Comparison of ENCODE assay signal across 1 cellular context in the genomic region with DNA sequence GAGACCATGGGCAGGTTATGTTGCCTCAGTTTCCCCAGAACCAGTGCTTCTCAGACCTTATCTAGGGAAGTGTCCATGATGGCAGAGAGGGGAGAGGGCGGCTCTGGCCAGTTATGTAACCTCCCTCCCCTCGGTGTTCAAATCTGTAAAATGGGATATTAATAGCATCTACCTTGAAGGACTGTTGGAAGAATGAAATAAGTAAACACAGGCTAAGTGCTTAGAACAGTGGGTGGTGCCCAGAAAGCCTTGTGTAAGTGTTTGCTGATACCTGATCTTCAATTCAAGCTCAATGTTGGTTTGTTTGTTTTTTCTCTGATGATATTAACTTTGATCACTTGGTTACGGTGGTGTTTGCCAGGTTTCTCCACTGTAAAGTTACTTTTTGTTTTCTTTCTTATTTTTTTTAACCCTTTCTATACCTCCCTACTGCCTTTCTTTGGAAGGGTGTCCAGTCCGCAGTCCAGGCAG.
TF ChIP-seq lines count a peak whose summit lies in the region.

No MANE protein-coding gene starts in this region.

TF ChIP-seq in HEK293, 187 proteins besides CTCF, POLR2A, EP300 and RAD21 (continued from another document and continues in another):
- TF ChIP-seq, protein P1, sequence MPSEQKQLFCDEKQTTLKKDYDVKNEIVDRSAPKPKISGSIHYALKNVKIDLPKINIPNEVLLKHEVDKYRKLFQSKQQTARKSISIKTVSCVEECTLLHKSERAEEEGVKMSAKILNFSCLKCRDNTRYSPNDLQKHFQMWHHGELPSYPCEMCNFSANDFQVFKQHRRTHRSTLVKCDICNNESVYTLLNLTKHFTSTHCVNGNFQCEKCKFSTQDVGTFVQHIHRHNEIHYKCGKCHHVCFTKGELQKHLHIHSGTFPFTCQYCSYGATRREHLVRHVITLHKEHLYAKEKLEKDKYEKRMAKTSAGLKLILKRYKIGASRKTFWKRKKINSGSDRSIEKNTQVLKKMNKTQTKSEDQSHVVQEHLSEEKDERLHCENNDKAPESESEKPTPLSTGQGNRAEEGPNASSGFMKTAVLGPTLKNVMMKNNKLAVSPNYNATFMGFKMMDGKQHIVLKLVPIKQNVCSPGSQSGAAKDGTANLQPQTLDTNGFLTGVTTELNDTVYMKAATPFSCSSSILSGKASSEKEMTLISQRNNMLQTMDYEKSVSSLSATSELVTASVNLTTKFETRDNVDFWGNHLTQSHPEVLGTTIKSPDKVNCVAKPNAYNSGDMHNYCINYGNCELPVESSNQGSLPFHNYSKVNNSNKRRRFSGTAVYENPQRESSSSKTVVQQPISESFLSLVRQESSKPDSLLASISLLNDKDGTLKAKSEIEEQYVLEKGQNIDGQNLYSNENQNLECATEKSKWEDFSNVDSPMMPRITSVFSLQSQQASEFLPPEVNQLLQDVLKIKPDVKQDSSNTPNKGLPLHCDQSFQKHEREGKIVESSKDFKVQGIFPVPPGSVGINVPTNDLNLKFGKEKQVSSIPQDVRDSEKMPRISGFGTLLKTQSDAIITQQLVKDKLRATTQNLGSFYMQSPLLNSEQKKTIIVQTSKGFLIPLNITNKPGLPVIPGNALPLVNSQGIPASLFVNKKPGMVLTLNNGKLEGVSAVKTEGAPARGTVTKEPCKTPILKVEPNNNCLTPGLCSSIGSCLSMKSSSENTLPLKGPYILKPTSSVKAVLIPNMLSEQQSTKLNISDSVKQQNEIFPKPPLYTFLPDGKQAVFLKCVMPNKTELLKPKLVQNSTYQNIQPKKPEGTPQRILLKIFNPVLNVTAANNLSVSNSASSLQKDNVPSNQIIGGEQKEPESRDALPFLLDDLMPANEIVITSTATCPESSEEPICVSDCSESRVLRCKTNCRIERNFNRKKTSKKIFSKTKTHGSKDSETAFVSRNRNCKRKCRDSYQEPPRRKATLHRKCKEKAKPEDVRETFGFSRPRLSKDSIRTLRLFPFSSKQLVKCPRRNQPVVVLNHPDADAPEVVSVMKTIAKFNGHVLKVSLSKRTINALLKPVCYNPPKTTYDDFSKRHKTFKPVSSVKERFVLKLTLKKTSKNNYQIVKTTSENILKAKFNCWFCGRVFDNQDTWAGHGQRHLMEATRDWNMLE (tag by site-specific recombination; conservative IDR thresholded peaks at IDR 0.05; ENCODE audit: low read depth) = no peak
- no peak for TF ChIP-seq ZNF132 (tag by site-specific recombination; IDR thresholded peaks at IDR 0.05; ENCODE audit: borderline replicate concordance)
- no peak for TF ChIP-seq SCRT1 (tag by site-specific recombination; IDR thresholded peaks at IDR 0.05; ENCODE audit: borderline replicate concordance)
- no peak; the same call in 1 of the 2 replicates for TF ChIP-seq ZNF600 (tag by site-specific recombination; IDR thresholded peaks at IDR 0.05)
- TF ChIP-seq ZNF335 (tag by site-specific recombination; conservative IDR thresholded peaks at IDR 0.05) = no peak; the same call in 1 of the 2 replicates
- TF ChIP-seq ZXDB (tag by site-specific recombination; IDR thresholded peaks at IDR 0.05) = peak; percentile 67
- TF ChIP-seq, protein P2, sequence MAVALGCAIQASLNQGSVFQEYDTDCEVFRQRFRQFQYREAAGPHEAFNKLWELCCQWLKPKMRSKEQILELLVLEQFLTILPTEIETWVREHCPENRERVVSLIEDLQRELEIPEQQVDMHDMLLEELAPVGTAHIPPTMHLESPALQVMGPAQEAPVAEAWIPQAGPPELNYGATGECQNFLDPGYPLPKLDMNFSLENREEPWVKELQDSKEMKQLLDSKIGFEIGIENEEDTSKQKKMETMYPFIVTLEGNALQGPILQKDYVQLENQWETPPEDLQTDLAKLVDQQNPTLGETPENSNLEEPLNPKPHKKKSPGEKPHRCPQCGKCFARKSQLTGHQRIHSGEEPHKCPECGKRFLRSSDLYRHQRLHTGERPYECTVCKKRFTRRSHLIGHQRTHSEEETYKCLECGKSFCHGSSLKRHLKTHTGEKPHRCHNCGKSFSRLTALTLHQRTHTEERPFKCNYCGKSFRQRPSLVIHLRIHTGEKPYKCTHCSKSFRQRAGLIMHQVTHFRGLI (tag by site-specific recombination; IDR thresholded peaks at IDR 0.05) = peak; percentile 57; the same call in 1 of the 2 replicates
- TF ChIP-seq ZNF624 (tag by site-specific recombination; IDR thresholded peaks at IDR 0.05) = no peak
- peak; percentile 93 for TF ChIP-seq ZSCAN16 (tag by site-specific recombination; IDR thresholded peaks at IDR 0.05)
- TF ChIP-seq ZNF394 (tag by site-specific recombination; IDR thresholded peaks at IDR 0.05; ENCODE audit: borderline replicate concordance) = peak; percentile 68
- peak; percentile 65 for TF ChIP-seq ZIC2 (tag by site-specific recombination; IDR thresholded peaks at IDR 0.05)
- TF ChIP-seq, protein P3, sequence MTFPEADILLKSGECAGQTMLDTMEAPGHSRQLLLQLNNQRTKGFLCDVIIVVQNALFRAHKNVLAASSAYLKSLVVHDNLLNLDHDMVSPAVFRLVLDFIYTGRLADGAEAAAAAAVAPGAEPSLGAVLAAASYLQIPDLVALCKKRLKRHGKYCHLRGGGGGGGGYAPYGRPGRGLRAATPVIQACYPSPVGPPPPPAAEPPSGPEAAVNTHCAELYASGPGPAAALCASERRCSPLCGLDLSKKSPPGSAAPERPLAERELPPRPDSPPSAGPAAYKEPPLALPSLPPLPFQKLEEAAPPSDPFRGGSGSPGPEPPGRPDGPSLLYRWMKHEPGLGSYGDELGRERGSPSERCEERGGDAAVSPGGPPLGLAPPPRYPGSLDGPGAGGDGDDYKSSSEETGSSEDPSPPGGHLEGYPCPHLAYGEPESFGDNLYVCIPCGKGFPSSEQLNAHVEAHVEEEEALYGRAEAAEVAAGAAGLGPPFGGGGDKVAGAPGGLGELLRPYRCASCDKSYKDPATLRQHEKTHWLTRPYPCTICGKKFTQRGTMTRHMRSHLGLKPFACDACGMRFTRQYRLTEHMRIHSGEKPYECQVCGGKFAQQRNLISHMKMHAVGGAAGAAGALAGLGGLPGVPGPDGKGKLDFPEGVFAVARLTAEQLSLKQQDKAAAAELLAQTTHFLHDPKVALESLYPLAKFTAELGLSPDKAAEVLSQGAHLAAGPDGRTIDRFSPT (tag by site-specific recombination; IDR thresholded peaks at IDR 0.05) = no peak
- no peak for TF ChIP-seq ZNF529 (tag by site-specific recombination; IDR thresholded peaks at IDR 0.05; ENCODE audit: insufficient replicate concordance)
- TF ChIP-seq ZNF664 (tag by site-specific recombination; IDR thresholded peaks at IDR 0.05) = no peak
- TF ChIP-seq, protein P4, sequence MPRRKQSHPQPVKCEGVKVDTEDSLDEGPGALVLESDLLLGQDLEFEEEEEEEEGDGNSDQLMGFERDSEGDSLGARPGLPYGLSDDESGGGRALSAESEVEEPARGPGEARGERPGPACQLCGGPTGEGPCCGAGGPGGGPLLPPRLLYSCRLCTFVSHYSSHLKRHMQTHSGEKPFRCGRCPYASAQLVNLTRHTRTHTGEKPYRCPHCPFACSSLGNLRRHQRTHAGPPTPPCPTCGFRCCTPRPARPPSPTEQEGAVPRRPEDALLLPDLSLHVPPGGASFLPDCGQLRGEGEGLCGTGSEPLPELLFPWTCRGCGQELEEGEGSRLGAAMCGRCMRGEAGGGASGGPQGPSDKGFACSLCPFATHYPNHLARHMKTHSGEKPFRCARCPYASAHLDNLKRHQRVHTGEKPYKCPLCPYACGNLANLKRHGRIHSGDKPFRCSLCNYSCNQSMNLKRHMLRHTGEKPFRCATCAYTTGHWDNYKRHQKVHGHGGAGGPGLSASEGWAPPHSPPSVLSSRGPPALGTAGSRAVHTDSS (tag by site-specific recombination; IDR thresholded peaks at IDR 0.05) = peak; percentile 58
- TF ChIP-seq ZNF416 (tag by site-specific recombination; IDR thresholded peaks at IDR 0.05) = no peak
- TF ChIP-seq ZNF677 (tag by site-specific recombination; IDR thresholded peaks at IDR 0.05) = no peak
- TF ChIP-seq ZNF654 (tag by site-specific recombination; IDR thresholded peaks at IDR 0.05; ENCODE audit: low read depth) = no peak
- TF ChIP-seq ZNF501 (tag by site-specific recombination; IDR thresholded peaks at IDR 0.05) = no peak
- TF ChIP-seq, protein P5, sequence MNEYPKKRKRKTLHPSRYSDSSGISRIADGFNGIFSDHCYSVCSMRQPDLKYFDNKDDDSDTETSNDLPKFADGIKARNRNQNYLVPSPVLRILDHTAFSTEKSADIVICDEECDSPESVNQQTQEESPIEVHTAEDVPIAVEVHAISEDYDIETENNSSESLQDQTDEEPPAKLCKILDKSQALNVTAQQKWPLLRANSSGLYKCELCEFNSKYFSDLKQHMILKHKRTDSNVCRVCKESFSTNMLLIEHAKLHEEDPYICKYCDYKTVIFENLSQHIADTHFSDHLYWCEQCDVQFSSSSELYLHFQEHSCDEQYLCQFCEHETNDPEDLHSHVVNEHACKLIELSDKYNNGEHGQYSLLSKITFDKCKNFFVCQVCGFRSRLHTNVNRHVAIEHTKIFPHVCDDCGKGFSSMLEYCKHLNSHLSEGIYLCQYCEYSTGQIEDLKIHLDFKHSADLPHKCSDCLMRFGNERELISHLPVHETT (tag by site-specific recombination; IDR thresholded peaks at IDR 0.05) = peak; percentile 77; the same call in 1 of the 2 replicates
- TF ChIP-seq, protein P6, sequence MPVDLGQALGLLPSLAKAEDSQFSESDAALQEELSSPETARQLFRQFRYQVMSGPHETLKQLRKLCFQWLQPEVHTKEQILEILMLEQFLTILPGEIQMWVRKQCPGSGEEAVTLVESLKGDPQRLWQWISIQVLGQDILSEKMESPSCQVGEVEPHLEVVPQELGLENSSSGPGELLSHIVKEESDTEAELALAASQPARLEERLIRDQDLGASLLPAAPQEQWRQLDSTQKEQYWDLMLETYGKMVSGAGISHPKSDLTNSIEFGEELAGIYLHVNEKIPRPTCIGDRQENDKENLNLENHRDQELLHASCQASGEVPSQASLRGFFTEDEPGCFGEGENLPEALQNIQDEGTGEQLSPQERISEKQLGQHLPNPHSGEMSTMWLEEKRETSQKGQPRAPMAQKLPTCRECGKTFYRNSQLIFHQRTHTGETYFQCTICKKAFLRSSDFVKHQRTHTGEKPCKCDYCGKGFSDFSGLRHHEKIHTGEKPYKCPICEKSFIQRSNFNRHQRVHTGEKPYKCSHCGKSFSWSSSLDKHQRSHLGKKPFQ (tag by site-specific recombination; IDR thresholded peaks at IDR 0.05) = peak; percentile 34; the same call in 1 of the 2 replicates
- TF ChIP-seq OSR2 (tag by site-specific recombination; IDR thresholded peaks at IDR 0.05) = peak; percentile 91
- TF ChIP-seq, protein P7, sequence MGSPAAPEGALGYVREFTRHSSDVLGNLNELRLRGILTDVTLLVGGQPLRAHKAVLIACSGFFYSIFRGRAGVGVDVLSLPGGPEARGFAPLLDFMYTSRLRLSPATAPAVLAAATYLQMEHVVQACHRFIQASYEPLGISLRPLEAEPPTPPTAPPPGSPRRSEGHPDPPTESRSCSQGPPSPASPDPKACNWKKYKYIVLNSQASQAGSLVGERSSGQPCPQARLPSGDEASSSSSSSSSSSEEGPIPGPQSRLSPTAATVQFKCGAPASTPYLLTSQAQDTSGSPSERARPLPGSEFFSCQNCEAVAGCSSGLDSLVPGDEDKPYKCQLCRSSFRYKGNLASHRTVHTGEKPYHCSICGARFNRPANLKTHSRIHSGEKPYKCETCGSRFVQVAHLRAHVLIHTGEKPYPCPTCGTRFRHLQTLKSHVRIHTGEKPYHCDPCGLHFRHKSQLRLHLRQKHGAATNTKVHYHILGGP (tag by site-specific recombination; IDR thresholded peaks at IDR 0.05) = no peak
- TF ChIP-seq ZNF776 (tag by site-specific recombination; IDR thresholded peaks at IDR 0.05; ENCODE audit: borderline replicate concordance) = no peak
- no peak for TF ChIP-seq ZNF544 (tag by site-specific recombination; IDR thresholded peaks at IDR 0.05)
- peak; percentile 55; the same call in 1 of the 2 replicates for TF ChIP-seq ZNF10 (tag by site-specific recombination; IDR thresholded peaks at IDR 0.05)
- TF ChIP-seq ZNF274 (IDR thresholded peaks at IDR 0.05; ENCODE audit: low read length) = no peak
- no peak for TF ChIP-seq ZNF274 (tag by site-specific recombination; IDR thresholded peaks at IDR 0.05; ENCODE audit: borderline replicate concordance)
- no peak for TF ChIP-seq ZNF777 (tag by site-specific recombination; IDR thresholded peaks at IDR 0.05; ENCODE audit: borderline replicate concordance)
- TF ChIP-seq, protein P8, sequence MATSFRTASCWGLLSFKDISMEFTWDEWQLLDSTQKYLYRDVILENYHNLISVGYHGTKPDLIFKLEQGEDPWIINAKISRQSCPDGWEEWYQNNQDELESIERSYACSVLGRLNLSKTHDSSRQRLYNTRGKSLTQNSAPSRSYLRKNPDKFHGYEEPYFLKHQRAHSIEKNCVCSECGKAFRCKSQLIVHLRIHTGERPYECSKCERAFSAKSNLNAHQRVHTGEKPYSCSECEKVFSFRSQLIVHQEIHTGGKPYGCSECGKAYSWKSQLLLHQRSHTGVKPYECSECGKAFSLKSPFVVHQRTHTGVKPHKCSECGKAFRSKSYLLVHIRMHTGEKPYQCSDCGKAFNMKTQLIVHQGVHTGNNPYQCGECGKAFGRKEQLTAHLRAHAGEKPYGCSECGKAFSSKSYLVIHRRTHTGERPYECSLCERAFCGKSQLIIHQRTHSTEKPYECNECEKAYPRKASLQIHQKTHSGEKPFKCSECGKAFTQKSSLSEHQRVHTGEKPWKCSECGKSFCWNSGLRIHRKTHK (tag by site-specific recombination; IDR thresholded peaks at IDR 0.05) = no peak
- no peak for TF ChIP-seq ZNF112 (tag by site-specific recombination; IDR thresholded peaks at IDR 0.05)
- no peak for TF ChIP-seq HOXC10 (CRISPR knock-in tag; IDR thresholded peaks at IDR 0.05)
- TF ChIP-seq ZNF211 (tag by site-specific recombination; IDR thresholded peaks at IDR 0.05; ENCODE audit: low read depth) = no peak
- no peak for TF ChIP-seq ZNF701 (tag by site-specific recombination; IDR thresholded peaks at IDR 0.05)
- no peak for TF ChIP-seq ZNF202 (tag by site-specific recombination; IDR thresholded peaks at IDR 0.05; ENCODE audit: borderline replicate concordance)
- no peak for TF ChIP-seq ZNF785 (tag by site-specific recombination; IDR thresholded peaks at IDR 0.05)
- TF ChIP-seq ZFP3 (tag by site-specific recombination; IDR thresholded peaks at IDR 0.05; ENCODE audit: low read depth) = no peak
- peak; percentile 64; the same call in 1 of the 2 replicates for TF ChIP-seq TCF7L2 (IDR thresholded peaks at IDR 0.05; ENCODE audit: borderline replicate concordance, low read depth, low read length)
- no peak for TF ChIP-seq ZNF747 (tag by site-specific recombination; IDR thresholded peaks at IDR 0.05)
- TF ChIP-seq, protein P9, sequence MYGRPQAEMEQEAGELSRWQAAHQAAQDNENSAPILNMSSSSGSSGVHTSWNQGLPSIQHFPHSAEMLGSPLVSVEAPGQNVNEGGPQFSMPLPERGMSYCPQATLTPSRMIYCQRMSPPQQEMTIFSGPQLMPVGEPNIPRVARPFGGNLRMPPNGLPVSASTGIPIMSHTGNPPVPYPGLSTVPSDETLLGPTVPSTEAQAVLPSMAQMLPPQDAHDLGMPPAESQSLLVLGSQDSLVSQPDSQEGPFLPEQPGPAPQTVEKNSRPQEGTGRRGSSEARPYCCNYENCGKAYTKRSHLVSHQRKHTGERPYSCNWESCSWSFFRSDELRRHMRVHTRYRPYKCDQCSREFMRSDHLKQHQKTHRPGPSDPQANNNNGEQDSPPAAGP (tag by site-specific recombination; IDR thresholded peaks at IDR 0.05) = 0 out of 2 replicates have a peak, but pooled peaks have one; percentile 29
- TF ChIP-seq ZNF514 (tag by site-specific recombination; IDR thresholded peaks at IDR 0.05) = no peak
